In the genomic region with DNA sequence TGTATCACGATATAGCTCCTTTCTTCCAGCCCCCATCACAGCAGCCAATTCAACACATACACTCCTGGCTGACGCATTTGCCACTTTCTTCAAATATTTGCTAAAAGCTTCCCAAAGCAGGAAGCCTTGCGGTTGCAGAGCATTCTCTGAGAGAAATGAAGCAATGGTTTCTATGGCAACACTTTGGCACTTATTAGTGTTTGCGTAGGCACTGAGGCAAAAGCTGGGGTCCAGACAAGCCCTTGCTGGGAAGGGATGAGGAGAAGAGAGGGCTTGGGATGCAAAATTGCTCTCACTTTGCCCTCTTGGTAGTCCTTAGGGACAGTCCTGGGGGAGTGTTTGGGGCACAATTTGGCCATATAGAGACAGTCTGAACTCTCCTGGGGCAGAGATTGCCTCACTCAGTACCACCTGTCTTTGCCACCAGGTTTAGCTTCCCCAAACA, we compare ENCODE assay signal across 11 cellular contexts. TPM values are rescaled to one million over a fixed set of nuclear protein-coding genes. Genes with fewer than 3 reads are reported as not detected.
DNase-seq lines count a peak whose midpoint lies in the region; ATAC-seq, FAIRE-seq and TF ChIP-seq lines count a peak whose summit lies in the region.
"Had no signal": no experiment of that assay in that cellular context is flagged by ENCODE, and none has a peak within 500 bp of the region (broad histone marks: within the 10 kb centered on the region; RNA-seq: fewer than 3 reads in every experiment).

No MANE protein-coding gene starts in this region.

- no peak overlapping the region for H2AFZ ChIP-seq in K562 (ENCODE audit: low read depth, low read length)

- ATAC-seq in K562, result no peak

- intact Hi-C loops in activated CD4-positive, alpha-beta T cell treated with anti-CD3 and anti-CD28 coated beads, Interleukin-2, amount 10 ng/mL, durations not matched to agents 24 days and 14 days (cut with micrococcal nuclease), result no loop called here
- intact Hi-C loops in K562 (cut with micrococcal nuclease), result no loop called here

- CTCF ChIA-PET in K562 (lab: Yijun Ruan, JAX; ENCODE audit: low intra/inter-chr PET ratio), result no interaction called here
- CTCF ChIA-PET in GM10248 (lab: Yijun Ruan, JAX), result no interaction called here

- no peaks in the 10 kb centered on the region for H3K4me1 Mint-ChIP-seq in activated CD4-positive, alpha-beta T cell treated with anti-CD3 and anti-CD28 coated beads, Interleukin-2, amount 10 ng/mL, durations not matched to agents 24 days and 14 days
- H3K4me1 Mint-ChIP-seq: naive B cell had no signal

- BruUV-seq in K562 (replicated peaks; lab: Mats Ljungman, UMichigan), result no TSS peak

- H4K20me1 ChIP-seq in K562 (replicated peaks; ENCODE audit: control insufficient read depth, insufficient read depth, low read length), result no peaks in the 10 kb centered on the region

- DNase-seq in activated CD4-positive, alpha-beta T cell treated with anti-CD3 and anti-CD28 coated beads, Interleukin-2, amount 10 ng/mL, durations not matched to agents 24 days and 14 days, result peak; percentile 48
- no peak for DNase-seq in activated CD4-positive, alpha-beta T cell treated with anti-CD3 and anti-CD28 coated beads for 4 hours
- DNase-seq in KBM-7 (peak; percentile 52), K562 (ENCODE audit: extremely low read depth in 1 of 4, low spot score in 3 of 4) (no peak), retina (peak; percentile 10), right atrium auricular region (ENCODE audit: low spot score) (no peak), GM10248 (ENCODE audit: extremely low spot score) (no peak), NCI-H526 treated with DMSO at 0.1 percent for 48 hours (lab: John Stamatoyannopoulos, UW) (no peak)
- DNase-seq: naive B cell, upper lobe of left lung had no signal

- no peaks in the 10 kb centered on the region for H3K36me3 Mint-ChIP-seq in activated CD4-positive, alpha-beta T cell treated with anti-CD3 and anti-CD28 coated beads, Interleukin-2, amount 10 ng/mL, durations not matched to agents 24 days and 14 days (ENCODE audit: low read depth)
- H3K36me3 Mint-ChIP-seq: activated naive CD8-positive, alpha-beta T cell; naive B cell had no signal

- FAIRE-seq in K562 (lab: Jason Lieb, UNC), result no peak

- in situ Hi-C loops in KBM-7 (cut with MboI; ENCODE audit: low pct_unique_long_range_greater_than_20kb, low sequenced_read_pairs), result no loop called here
- in situ Hi-C loops in K562 (cut with MboI), result no loop called here

- TF ChIP-seq RAD21 in K562 (CRISPR knock-in tag; conservative IDR thresholded peaks at IDR 0.05 in 1 of 2, IDR thresholded peaks at IDR 0.05 in 1 of 2), result no peak

- H3K27me3 ChIP-seq in K562 (ENCODE audit: control insufficient read depth in 2 of 2, insufficient read depth in 2 of 2, low read length in 2 of 2) (no peaks in the 10 kb centered on the region), right atrium auricular region (no peaks in the 10 kb centered on the region)
- H3K27me3 ChIP-seq: upper lobe of left lung had no signal

- no peak overlapping the region for H3K27ac Mint-ChIP-seq in activated CD4-positive, alpha-beta T cell treated with anti-CD3 and anti-CD28 coated beads, Interleukin-2, amount 10 ng/mL, durations not matched to agents 24 days and 14 days
- H3K27ac Mint-ChIP-seq: activated naive CD8-positive, alpha-beta T cell; naive B cell had no signal

- H3K4me2 ChIP-seq in K562 (ENCODE audit: insufficient read depth, low read length), result no peak overlapping the region

- WGBS in K562 (ENCODE audit: insufficient coverage, low coverage, missing lambda C conversion rate), result 7% methylated on average over 4 of the region's 4 CpGs

- H3K9me3 Mint-ChIP-seq in activated CD4-positive, alpha-beta T cell treated with anti-CD3 and anti-CD28 coated beads, Interleukin-2, amount 10 ng/mL, durations not matched to agents 24 days and 14 days, result no peaks in the 10 kb centered on the region
- H3K9me3 Mint-ChIP-seq: naive B cell had no signal

- H3K79me2 ChIP-seq in K562 (ENCODE audit: control insufficient read depth, insufficient read depth, low read length), result no peaks in the 10 kb centered on the region

- H3K27ac ChIP-seq in K562 (ENCODE audit: extremely low read depth, low read depth, low read length), result no peak overlapping the region
- no peak overlapping the region for H3K27ac ChIP-seq in right atrium auricular region
- H3K27ac ChIP-seq: upper lobe of left lung had no signal

- no peak for TF ChIP-seq CTCF in K562 (IDR thresholded peaks at IDR 0.05 in 2 of 3, conservative IDR thresholded peaks at IDR 0.05 in 1 of 3; ENCODE audit: insufficient read depth in 2 of 3, low read depth in 1 of 3, low read length in 3 of 3)
- TF ChIP-seq CTCF in right atrium auricular region (IDR thresholded peaks at IDR 0.05), result no peak
- no peak for TF ChIP-seq CTCF in GM10248 (IDR thresholded peaks at IDR 0.05; ENCODE audit: control extremely low read depth, extremely low read depth, low read depth, missing control alignments)

- H3K36me3 ChIP-seq in K562 (ENCODE audit: control insufficient read depth, insufficient read depth, low read length), result no peaks in the 10 kb centered on the region
- no peaks in the 10 kb centered on the region for H3K36me3 ChIP-seq in right atrium auricular region
- H3K36me3 ChIP-seq: upper lobe of left lung had no signal

- POLR2A ChIA-PET in K562 (lab: Yijun Ruan, JAX), result no interaction called here
- POLR2A ChIA-PET in GM10248 (lab: Yijun Ruan, JAX), result no interaction called here

- no peaks in the 10 kb centered on the region for H3K9me3 ChIP-seq in K562 (replicated peaks; ENCODE audit: control insufficient read depth, insufficient read depth, low read depth, low read length)
- no peaks in the 10 kb centered on the region for H3K9me3 ChIP-seq in right atrium auricular region
- H3K9me3 ChIP-seq: upper lobe of left lung had no signal

- H3K4me3 ChIP-seq in K562 (no peak overlapping the region), right atrium auricular region (no peak overlapping the region)
- H3K4me3 ChIP-seq: upper lobe of left lung had no signal

- H3K9me1 ChIP-seq in K562 (ENCODE audit: control insufficient read depth, insufficient read depth, low read length), result no peaks in the 10 kb centered on the region

- H3K27me3 Mint-ChIP-seq in activated CD4-positive, alpha-beta T cell treated with anti-CD3 and anti-CD28 coated beads, Interleukin-2, amount 10 ng/mL, durations not matched to agents 24 days and 14 days, result no peaks in the 10 kb centered on the region
- H3K27me3 Mint-ChIP-seq: activated naive CD8-positive, alpha-beta T cell; naive B cell had no signal

- TF ChIP-seq POLR2A in K562 (conservative IDR thresholded peaks at IDR 0.05), result no peak

- H3K9ac ChIP-seq in K562 (ENCODE audit: insufficient read depth in 1 of 2, low read depth in 2 of 2, low read length in 2 of 2), result no peak overlapping the region

- H3K4me3 Mint-ChIP-seq in activated CD4-positive, alpha-beta T cell treated with anti-CD3 and anti-CD28 coated beads, Interleukin-2, amount 10 ng/mL, durations not matched to agents 24 days and 14 days, result no peak overlapping the region
- H3K4me3 Mint-ChIP-seq: activated naive CD8-positive, alpha-beta T cell; naive B cell had no signal

- no peak for TF ChIP-seq EP300 in K562 (IDR thresholded peaks at IDR 0.05; ENCODE audit: low read length)

- H3K4me1 ChIP-seq in K562 (replicated peaks in 1 of 2; ENCODE audit: control insufficient read depth in 2 of 2, insufficient read depth in 2 of 2, low read length in 2 of 2) (no peaks in the 10 kb centered on the region), right atrium auricular region (no peaks in the 10 kb centered on the region)
- H3K4me1 ChIP-seq: upper lobe of left lung had no signal

TF ChIP-seq in K562, 482 proteins besides CTCF, POLR2A, EP300 and RAD21:
- TF ChIP-seq RFX1 (IDR thresholded peaks at IDR 0.05), result peak; percentile 40; the same call in 1 of the 2 replicates
- TF ChIP-seq PCBP2 (IDR thresholded peaks at IDR 0.05; ENCODE audit: low read depth, low read length, poor library complexity, severe bottlenecking), result no peak

RNA-seq across cellular contexts. Expression of a gene that starts 55.0 kb away (rescaled TPM):
- total RNA-seq in activated CD4-positive, alpha-beta T cell treated with anti-CD3 and anti-CD28 coated beads, Interleukin-2, amount 10 ng/mL, durations not matched to agents 24 days and 14 days, result 0.07 and 0.30 TPM in 2 replicates
- not detected in 2 replicates for total RNA-seq in K562 (2011; cell fraction: chromatin; rRNA removed; ENCODE audit: low replicate concordance)
- not detected in 2 replicates for total RNA-seq in K562 (2011; cell fraction: nucleolus; rRNA removed)
- not detected in 2 replicates for total RNA-seq in K562 (2011; cell fraction: nucleoplasm; rRNA removed)
- total RNA-seq in K562 (2014; rRNA removed) (not detected in 2 replicates), K562 (2014; rRNA removed; fragmentation: Illumina TruSeq; extraction: Trizol) (not detected in 2 replicates), K562 (2015; rRNA removed; fragmentation: Illumina TruSeq; extraction: Trizol) (not detected in 2 replicates), K562 (2021) (not detected in 2 replicates), right atrium auricular region (under 1 TPM; 0.16 to 0.85 TPM)
- polyA plus RNA-seq in K562 (2011; rRNA removed) (not detected in 2 replicates), K562 (2014; fragmentation: Illumina TruSeq; extraction: Trizol) (not detected in 2 replicates), K562 (2014; fragmentation: Nextera tagmentation; extraction: Ambion mirVana) (not detected), K562 (2014; rRNA removed) (not detected in 2 replicates)
- not detected in 2 replicates for polyA plus RNA-seq in K562 (2011; cell fraction: cytosol; rRNA removed)
- polyA plus RNA-seq in K562 (2011; cell fraction: nucleus; rRNA removed), result not detected in 2 replicates
- not detected in 2 replicates for polyA plus RNA-seq in K562 (2012)
- not detected in 2 replicates for polyA minus RNA-seq in K562 (2011; rRNA and poly(A)+ RNA removed)
- not detected in 2 replicates for polyA minus RNA-seq in K562 (2011; cell fraction: cytosol; rRNA and poly(A)+ RNA removed)
- polyA minus RNA-seq in K562 (2011; cell fraction: nucleus; rRNA and poly(A)+ RNA removed), result not detected in 2 replicates

Comparison
In these comparisons a context has a peak if more than half of its experiments do, and no peak if none do; other contexts are left out.
1. DNase-seq: peak in activated CD4-positive, alpha-beta T cell treated with anti-CD3 and anti-CD28 coated beads, Interleukin-2, amount 10 ng/mL, durations not matched to agents 24 days and 14 days (single experiment), KBM-7 (single experiment) and retina (single experiment); none in activated CD4-positive, alpha-beta T cell treated with anti-CD3 and anti-CD28 coated beads for 4 hours (0 of 2), K562 (0 of 4), right atrium auricular region (single experiment), GM10248 (single experiment) and NCI-H526 treated with DMSO at 0.1 percent for 48 hours (single experiment).